In genomic region chr1:108420129-108420528, GRCh38 we compare ENCODE assay signal across 5 cellular contexts. TPM values are rescaled to one million over a fixed set of nuclear protein-coding genes. Genes with fewer than 3 reads are reported as not detected.
"Had no signal": no experiment of that assay in that cellular context is flagged by ENCODE, and none has a peak within 500 bp of the region (broad histone marks: within the 10 kb centered on the region; RNA-seq: fewer than 3 reads in every experiment).

No MANE protein-coding gene starts in this region.

RNA-seq across cellular contexts. Expression of gene NBPF6, which starts 30.0 kb away (rescaled TPM):
- total RNA-seq: HepG2, HT-29, HT1080, IMR-90 had no signal
- polyA plus RNA-seq: HepG2, IgD-negative memory B cell, IMR-90 had no signal
